Comparison of ENCODE assay signal across 11 cellular contexts in genomic region chr1:149846042-149846441, GRCh38. TPM values are rescaled to one million over a fixed set of nuclear protein-coding genes. Genes with fewer than 3 reads are reported as not detected.
DNase-seq lines count a peak whose midpoint lies in the region; ATAC-seq and TF ChIP-seq lines count a peak whose summit lies in the region.
"Had no signal": no experiment of that assay in that cellular context is flagged by ENCODE, and none has a peak within 500 bp of the region (broad histone marks: within the 10 kb centered on the region; RNA-seq: fewer than 3 reads in every experiment).

No MANE protein-coding gene starts in this region.

- no peaks in the 10 kb centered on the region for H3K9me2 ChIP-seq in SU-DHL-6 (replicated peaks; ENCODE audit: insufficient read depth, low read length)
- H3K9me2 ChIP-seq in hepatocyte (replicated peaks; ENCODE audit: insufficient read depth): no peaks in the 10 kb centered on the region

- ATAC-seq in HG02973 (IDR thresholded peaks at IDR 0.05; ENCODE audit: unreplicated experiment) (no peak), GM18858 (IDR thresholded peaks at IDR 0.05; ENCODE audit: unreplicated experiment) (no peak)

- WGBS in hepatocyte (ENCODE audit: low lambda C conversion rate, missing lambda C conversion rate): 93% methylated on average over 3 of the region's 3 CpGs

- no peak overlapping the region for H2AFZ ChIP-seq in SU-DHL-6 (ENCODE audit: low read depth, low read length, severe bottlenecking)
- H2AFZ ChIP-seq in hepatocyte: no peak overlapping the region

- peak; percentile 17 for DNase-seq in stimulated activated CD4-positive, alpha-beta T cell treated with anti-CD3 and anti-CD28 coated beads, Interleukin-15, amount 100 ng/mL, for 24 hours
- DNase-seq in stimulated activated CD4-positive, alpha-beta T cell treated with anti-CD3 and anti-CD28 coated beads, Interleukin-12 subunit alpha, Interleukin-12 subunit beta, amount 100 ng/mL, for 4 hours: no peak
- DNase-seq in hepatocyte (ENCODE audit: low spot score): no peak
- DNase-seq in superior temporal gyrus (ENCODE audit: extremely low spot score): peak; percentile 9
- DNase-seq in hepatic stellate cell (ENCODE audit: low spot score): no peak
- DNase-seq: NCI-H446, substantia nigra had no signal

- peaks cover 64% of the 10 kb centered on the region for H3K79me2 ChIP-seq in SU-DHL-6 (ENCODE audit: insufficient read depth, low read length)
- H3K79me2 ChIP-seq in hepatocyte: peaks cover 69% of the 10 kb centered on the region

- TF ChIP-seq CTCF in SU-DHL-6 (IDR thresholded peaks at IDR 0.05; ENCODE audit: insufficient read depth, low read length, poor library complexity, severe bottlenecking): no peak
- TF ChIP-seq CTCF in hepatocyte (IDR thresholded peaks at IDR 0.05; ENCODE audit: poor library complexity): no peak

- H4K20me1 ChIP-seq in SU-DHL-6 (ENCODE audit: low read depth, low read length) (no peaks in the 10 kb centered on the region), hepatocyte (ENCODE audit: insufficient read depth, poor library complexity, severe bottlenecking) (peaks cover 53% of the 10 kb centered on the region)

- peaks cover 59% of the 10 kb centered on the region for H3F3A ChIP-seq in SU-DHL-6 (ENCODE audit: insufficient read depth)

- H3K4me1 ChIP-seq in hepatocyte (ENCODE audit: insufficient read depth): peaks cover 47% of the 10 kb centered on the region

- H3K4me2 ChIP-seq in SU-DHL-6 (ENCODE audit: low read depth, low read length, poor library complexity, severe bottlenecking) (peak overlapping the region; percentile 97), hepatocyte (peak overlapping the region; percentile 85)

- H3K27me3 ChIP-seq in SU-DHL-6 (ENCODE audit: low read length) (no peaks in the 10 kb centered on the region), hepatocyte (no peaks in the 10 kb centered on the region)

- H3K27ac ChIP-seq in SU-DHL-6 (ENCODE audit: low read depth, low read length): peak overlapping the region; percentile 96
- no peak overlapping the region for H3K27ac ChIP-seq in hepatocyte

- H3K36me3 ChIP-seq in SU-DHL-6 (ENCODE audit: low read length): no peaks in the 10 kb centered on the region
- no peaks in the 10 kb centered on the region for H3K36me3 ChIP-seq in hepatocyte (replicated peaks; ENCODE audit: insufficient read depth, low read depth)

- H3K4me3 ChIP-seq in SU-DHL-6 (ENCODE audit: insufficient read depth, low read length, poor library complexity, severe bottlenecking) (peak overlapping the region; percentile 83), hepatocyte (no peak overlapping the region)
- H3K4me3 ChIP-seq: lung had no signal

- no peaks in the 10 kb centered on the region for H3K9me3 ChIP-seq in SU-DHL-6 (ENCODE audit: insufficient read depth, low read length)
- H3K9me3 ChIP-seq in hepatocyte (ENCODE audit: low read depth): no peaks in the 10 kb centered on the region

- peak overlapping the region; percentile 86 for H3K9ac ChIP-seq in SU-DHL-6 (ENCODE audit: low read length)

RNA-seq across cellular contexts. Expression of gene BOLA1, which starts 53.3 kb away (rescaled TPM):
- total RNA-seq in hepatocyte: 8.5 and 16.1 TPM in 2 replicates
- polyA plus RNA-seq in hepatocyte: 19.0 and 20.6 TPM in 2 replicates

Comparison
In these comparisons a context has a peak if more than half of its experiments do, and no peak if none do; other contexts are left out.
1. DNase-seq: peak in stimulated activated CD4-positive, alpha-beta T cell treated with anti-CD3 and anti-CD28 coated beads, Interleukin-15, amount 100 ng/mL, for 24 hours (single experiment) and superior temporal gyrus (single experiment); none in stimulated activated CD4-positive, alpha-beta T cell treated with anti-CD3 and anti-CD28 coated beads, Interleukin-12 subunit alpha, Interleukin-12 subunit beta, amount 100 ng/mL, for 4 hours (single experiment), hepatocyte (single experiment) and hepatic stellate cell (single experiment).